ENCODE assay signal across 9 cellular contexts in the genomic region with DNA sequence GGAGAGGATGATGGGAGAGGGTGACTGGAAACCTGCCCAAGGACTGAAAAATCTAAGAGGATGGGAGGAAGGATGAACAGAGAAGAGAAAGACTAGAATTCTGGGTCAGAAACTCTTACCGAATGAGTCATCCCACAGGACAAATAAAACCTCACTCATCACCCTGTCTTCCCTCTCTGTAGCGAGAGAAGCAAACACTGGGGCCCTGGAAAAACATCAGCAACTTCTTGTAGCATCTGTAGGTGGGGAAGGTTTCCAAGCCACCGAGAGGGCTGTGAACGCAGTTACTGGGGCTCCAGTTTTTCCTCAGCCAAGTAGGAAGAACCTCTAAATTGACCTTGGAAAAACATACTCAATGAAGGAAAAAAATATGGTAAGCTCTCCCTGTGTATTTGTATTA.
DNase-seq lines count a peak whose midpoint lies in the region; ATAC-seq and TF ChIP-seq lines count a peak whose summit lies in the region.
"Had no signal": no experiment of that assay in that cellular context is flagged by ENCODE, and none has a peak within 500 bp of the region (broad histone marks: within the 10 kb centered on the region; RNA-seq: fewer than 3 reads in every experiment).

No MANE protein-coding gene starts in this region.

- CTCF ChIA-PET in activated CD4-positive, alpha-beta memory T cell treated with anti-CD3 and anti-CD28 coated beads, Interleukin-2, amount 10 ng/mL, durations not matched to agents 7 days and 5 days (lab: Charles Lee): no interaction called here
- CTCF ChIA-PET in A673 (lab: Charles Lee): no interaction called here

- H3K27me3 ChIP-seq in transverse colon: no peaks in the 10 kb centered on the region
- H3K27me3 ChIP-seq in A673 (replicated peaks; ENCODE audit: insufficient read depth, low read depth, low read length, poor library complexity): no peaks in the 10 kb centered on the region

- WGBS in transverse colon (ENCODE audit: low coverage in 1 of 2), 2 donors: 72 to 76% methylated on average over 2 to 4 of the region's 4 CpGs

- no peaks in the 10 kb centered on the region for H3K36me3 Mint-ChIP-seq in activated CD4-positive, alpha-beta memory T cell treated with anti-CD3 and anti-CD28 coated beads, Interleukin-2, amount 10 ng/mL, durations not matched to agents 7 days and 5 days (ENCODE audit: low read depth)

- H3K4me3 Mint-ChIP-seq in activated CD4-positive, alpha-beta memory T cell treated with anti-CD3 and anti-CD28 coated beads, Interleukin-2, amount 10 ng/mL, durations not matched to agents 7 days and 5 days: no peak overlapping the region

- in situ Hi-C loops in transverse colon (cut with MboI; ENCODE audit: low pct_ligation_motif_present in 1 of 4, low pct_unique_long_range_greater_than_20kb in 1 of 4, low sequenced_read_pairs in 3 of 4): no loop called here

- H3K27ac Mint-ChIP-seq in activated CD4-positive, alpha-beta memory T cell treated with anti-CD3 and anti-CD28 coated beads, Interleukin-2, amount 10 ng/mL, durations not matched to agents 7 days and 5 days: no peak overlapping the region

- H3K27ac ChIP-seq in transverse colon (peak overlapping the region; percentile 30 to 51 (median 38)), A673 (ENCODE audit: low read depth, low read length, poor library complexity, severe bottlenecking) (no peak overlapping the region)

- no peaks in the 10 kb centered on the region for H3K36me3 ChIP-seq in transverse colon
- no peaks in the 10 kb centered on the region for H3K36me3 ChIP-seq in A673 (ENCODE audit: insufficient read depth, low read length, poor library complexity, severe bottlenecking)

- H3K27me3 Mint-ChIP-seq in activated CD4-positive, alpha-beta memory T cell treated with anti-CD3 and anti-CD28 coated beads, Interleukin-2, amount 10 ng/mL, durations not matched to agents 7 days and 5 days: no peaks in the 10 kb centered on the region

- POLR2A ChIA-PET in activated CD4-positive, alpha-beta memory T cell treated with anti-CD3 and anti-CD28 coated beads, Interleukin-2, amount 10 ng/mL, durations not matched to agents 7 days and 5 days (lab: Charles Lee): no interaction called here
- POLR2A ChIA-PET in A673 (lab: Charles Lee; ENCODE audit: low non-redundant PET): no interaction called here

- H3K9me3 ChIP-seq in transverse colon (no peaks in the 10 kb centered on the region), A673 (ENCODE audit: low read depth, low read length, poor library complexity, severe bottlenecking) (no peaks in the 10 kb centered on the region)

- intact Hi-C loops in transverse colon (cut with DNase I; ENCODE audit: low total_unique reads) (loop anchor here (10.0 kb wide), 1 partner anchor 166 kb away; no protein-coding TSS in a partner anchor), A673 (cut with micrococcal nuclease; ENCODE audit: unreplicated experiment) (no loop called here)

- DNase-seq in HT1080 (ENCODE audit: low read depth): peak; percentile 84
- DNase-seq in SW480 (ENCODE audit: low spot score): peak; percentile 6
- peak; percentile 11 for DNase-seq in hepatic stellate cell (ENCODE audit: low spot score)
- no peak for DNase-seq in transverse colon
- DNase-seq in activated CD4-positive, alpha-beta memory T cell treated with anti-CD3 and anti-CD28 coated beads, Interleukin-2, amount 10 ng/mL, durations not matched to agents 7 days and 5 days: no peak
- DNase-seq in A673 (ENCODE audit: low spot score): no peak
- DNase-seq: activated CD8-positive, alpha-beta memory T cell treated with anti-CD3 and anti-CD28 coated beads for 24 hours; NCI-H2171 had no signal

- peaks cover 14% of the 10 kb centered on the region for H3K4me1 Mint-ChIP-seq in activated CD4-positive, alpha-beta memory T cell treated with anti-CD3 and anti-CD28 coated beads, Interleukin-2, amount 10 ng/mL, durations not matched to agents 7 days and 5 days

- no peak for TF ChIP-seq POLR2A in transverse colon (IDR thresholded peaks at IDR 0.05)

- TF ChIP-seq CTCF in transverse colon (IDR thresholded peaks at IDR 0.05) (no peak), A673 (conservative IDR thresholded peaks at IDR 0.05; ENCODE audit: low read depth, low read length) (no peak)

- BruUV-seq in A673 (replicated peaks; lab: Mats Ljungman, UMichigan): no TSS peak

- H3K4me1 ChIP-seq in transverse colon: peaks cover 0 to 15% (median 2%) of the 10 kb centered on the region in 4 donors
- no peaks in the 10 kb centered on the region for H3K4me1 ChIP-seq in A673 (ENCODE audit: insufficient read depth, low read length, poor library complexity, severe bottlenecking)

- TF ChIP-seq EP300 in transverse colon (IDR thresholded peaks at IDR 0.05; ENCODE audit: low read depth): no peak

- H3K9me3 Mint-ChIP-seq in activated CD4-positive, alpha-beta memory T cell treated with anti-CD3 and anti-CD28 coated beads, Interleukin-2, amount 10 ng/mL, durations not matched to agents 7 days and 5 days: no peaks in the 10 kb centered on the region

- H3K4me3 ChIP-seq in transverse colon: no peak overlapping the region
- no peak overlapping the region for H3K4me3 ChIP-seq in A673 (ENCODE audit: low read depth, low read length, poor library complexity, severe bottlenecking)

- ATAC-seq in HG02759 (IDR thresholded peaks at IDR 0.05; ENCODE audit: unreplicated experiment): no peak

Comparison
In these comparisons a context has a peak if more than half of its experiments do, and no peak if none do; other contexts are left out.
1. DNase-seq: peak in HT1080 (single experiment), SW480 (single experiment) and hepatic stellate cell (single experiment); none in transverse colon (single experiment), activated CD4-positive, alpha-beta memory T cell treated with anti-CD3 and anti-CD28 coated beads, Interleukin-2, amount 10 ng/mL, durations not matched to agents 7 days and 5 days (single experiment) and A673 (single experiment).